Comparison of ENCODE assay signal across 8 cellular contexts in the genomic region with DNA sequence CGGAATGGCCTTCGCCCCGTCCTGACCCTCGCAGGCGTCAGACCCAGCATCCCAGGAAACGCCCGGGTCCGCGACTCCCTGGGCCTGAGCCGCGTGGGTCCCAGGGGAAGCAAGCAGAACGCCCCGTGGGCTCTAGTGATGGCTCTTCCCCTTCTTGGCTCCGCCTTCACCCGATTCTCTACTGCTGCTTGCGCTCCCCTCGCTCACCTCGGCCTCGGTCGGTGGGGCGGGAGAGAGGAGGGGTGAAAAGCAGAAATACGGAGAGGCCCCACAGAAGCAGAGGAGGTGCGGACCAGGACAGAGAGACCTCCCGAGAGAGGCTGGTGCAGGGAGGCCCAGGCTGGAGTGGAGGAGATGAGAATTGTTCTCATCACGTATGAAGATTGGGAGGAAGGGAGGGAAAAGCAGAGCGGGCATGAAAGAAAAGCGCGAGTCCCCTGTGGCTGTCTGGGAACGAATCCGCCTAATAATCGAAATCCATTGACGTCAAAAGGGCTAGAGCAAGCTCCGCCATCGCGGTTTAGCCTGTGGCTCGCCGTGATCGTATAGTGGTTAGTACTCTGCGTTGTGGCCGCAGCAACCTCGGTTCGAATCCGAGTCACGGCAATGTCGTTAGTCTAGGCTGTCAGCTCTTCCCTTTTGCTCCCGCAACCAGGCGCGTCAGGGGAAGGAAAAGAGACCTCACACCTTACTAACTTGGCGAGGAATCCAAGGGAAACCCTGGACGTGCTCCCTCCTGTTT.
A peak's percentile ranks its signal among the peaks of the same experiment; 100 is the strongest.
DNase-seq lines count a peak whose midpoint lies in the region; ATAC-seq and TF ChIP-seq lines count a peak whose summit lies in the region.
"Not testable (repeated sequence)": the region's sequence is repeated elsewhere in the genome, so short reads cannot be mapped to it uniquely, and the experiment has no call there.

No MANE protein-coding gene starts in this region.

- CTCF ChIA-PET in CD8-positive, alpha-beta memory T cell (lab: Charles Lee); T-cell (lab: Charles Lee): not testable (repeated sequence)

- H3K4me3 ChIP-seq in CD8-positive, alpha-beta memory T cell (ENCODE audit: low read length), result peak overlapping the region; percentile 59
- not testable (repeated sequence) for H3K4me3 ChIP-seq in body of pancreas
- peak overlapping the region; percentile 48 to 56 for H3K4me3 ChIP-seq in muscle layer of duodenum (ENCODE audit: low read depth in 1 of 2, low read length in 2 of 2)

- H3K36me3 Mint-ChIP-seq in CD8-positive, alpha-beta memory T cell; T-cell; glutamatergic neuron (ENCODE audit: unreplicated experiment); stimulated activated naive B cell treated with anti-CD40 and anti-IgM and Interleukin-4, amounts not matched to agents 10 μg/mL and 1 μg/mL and 100 μg/mL, for 72 hours: not testable (repeated sequence)

- not testable (repeated sequence) for H3K27me3 ChIP-seq in CD8-positive, alpha-beta memory T cell (ENCODE audit: insufficient read depth, low read length, poor library complexity, severe bottlenecking); body of pancreas; muscle layer of duodenum (ENCODE audit: low read depth, low read length)

- TF ChIP-seq POLR2A in body of pancreas (IDR thresholded peaks at IDR 0.05), result not testable (repeated sequence)

- intact Hi-C loops in body of pancreas (cut with DNase I), result not testable (repeated sequence)

- peaks cover 4 to 16% (median 7%) of the 10 kb centered on the region in 3 donors for H3K4me1 Mint-ChIP-seq in CD8-positive, alpha-beta memory T cell
- H3K4me1 Mint-ChIP-seq in T-cell, result peaks cover 4 to 12% (median 9%) of the 10 kb centered on the region in 3 donors
- not testable (repeated sequence) for H3K4me1 Mint-ChIP-seq in glutamatergic neuron (ENCODE audit: low read depth, unreplicated experiment)
- H3K4me1 Mint-ChIP-seq in stimulated activated naive B cell treated with anti-CD40 and anti-IgM and Interleukin-4, amounts not matched to agents 10 μg/mL and 1 μg/mL and 100 μg/mL, for 72 hours, result peaks cover 4 to 14% of the 10 kb centered on the region in 2 donors

- not testable (repeated sequence) for DNase-seq in CD8-positive, alpha-beta memory T cell; T-cell; glutamatergic neuron; stimulated activated naive B cell treated with anti-CD40 and anti-IgM and Interleukin-4, amounts not matched to agents 10 μg/mL and 1 μg/mL and 100 μg/mL, for 72 hours
- peak in 1 of 4 donors; percentile 40 for DNase-seq in body of pancreas

- H3K27me3 Mint-ChIP-seq in CD8-positive, alpha-beta memory T cell, result peaks cover 14 to 32% of the 10 kb centered on the region in 2 donors
- H3K27me3 Mint-ChIP-seq in T-cell, result peaks cover 21 to 27% of the 10 kb centered on the region in 2 donors
- not testable (repeated sequence) for H3K27me3 Mint-ChIP-seq in glutamatergic neuron (ENCODE audit: unreplicated experiment)
- peaks cover 32 to 35% of the 10 kb centered on the region in 2 donors for H3K27me3 Mint-ChIP-seq in stimulated activated naive B cell treated with anti-CD40 and anti-IgM and Interleukin-4, amounts not matched to agents 10 μg/mL and 1 μg/mL and 100 μg/mL, for 72 hours

- H3K27ac ChIP-seq in CD8-positive, alpha-beta memory T cell (ENCODE audit: low read depth, low read length); body of pancreas; muscle layer of duodenum (ENCODE audit: low read length): not testable (repeated sequence)

- not testable (repeated sequence) for H3K9me3 Mint-ChIP-seq in CD8-positive, alpha-beta memory T cell; T-cell; glutamatergic neuron (ENCODE audit: unreplicated experiment); stimulated activated naive B cell treated with anti-CD40 and anti-IgM and Interleukin-4, amounts not matched to agents 10 μg/mL and 1 μg/mL and 100 μg/mL, for 72 hours

- not testable (repeated sequence) for H3K36me3 ChIP-seq in CD8-positive, alpha-beta memory T cell (ENCODE audit: insufficient read depth, low read length); body of pancreas (replicated peaks in 1 of 2; ENCODE audit: insufficient read depth in 1 of 2, low read depth in 2 of 2); muscle layer of duodenum (ENCODE audit: control insufficient read depth in 1 of 2, insufficient read depth in 2 of 2, low read length in 2 of 2)

- ATAC-seq in GM21526 (IDR thresholded peaks at IDR 0.05; ENCODE audit: low FRiP score, unreplicated experiment) (peak; percentile 70), HG03135 (IDR thresholded peaks at IDR 0.05; ENCODE audit: unreplicated experiment) (peak; percentile 83), T-cell (replicated peaks in 1 of 4) (peak; percentile 92 to 94 (median 94)), body of pancreas (peak; percentile 64)
- peak; percentile 94 to 99 for ATAC-seq in stimulated activated naive B cell treated with anti-CD40 and anti-IgM and Interleukin-4, amounts not matched to agents 10 μg/mL and 1 μg/mL and 100 μg/mL, for 72 hours (replicated peaks)

- not testable (repeated sequence) for TF ChIP-seq CTCF in body of pancreas (IDR thresholded peaks at IDR 0.05); glutamatergic neuron (IDR thresholded peaks at IDR 0.05; ENCODE audit: partially characterized antibody, unreplicated experiment)

- peak overlapping the region in 6 of 7 donors; percentile 86 to 96 (median 90) for H3K4me3 Mint-ChIP-seq in CD8-positive, alpha-beta memory T cell
- H3K4me3 Mint-ChIP-seq in T-cell (peak overlapping the region; percentile 74 to 83 (median 80)), glutamatergic neuron (ENCODE audit: unreplicated experiment) (peak overlapping the region; percentile 86)
- H3K4me3 Mint-ChIP-seq in stimulated activated naive B cell treated with anti-CD40 and anti-IgM and Interleukin-4, amounts not matched to agents 10 μg/mL and 1 μg/mL and 100 μg/mL, for 72 hours, result peak overlapping the region; percentile 79 to 84

- POLR2A ChIA-PET in CD8-positive, alpha-beta memory T cell (lab: Charles Lee); T-cell (lab: Charles Lee): not testable (repeated sequence)

- peaks cover 11% of the 10 kb centered on the region for H3K4me1 ChIP-seq in CD8-positive, alpha-beta memory T cell (ENCODE audit: insufficient read depth, low read length)
- not testable (repeated sequence) for H3K4me1 ChIP-seq in body of pancreas; muscle layer of duodenum (ENCODE audit: control insufficient read depth in 1 of 2, insufficient read depth in 2 of 2, low read length in 2 of 2)

- WGBS in body of pancreas, 2 donors, result 7% methylated on average over 15 of the region's 50 CpGs; no CpG with 5 or more reads in 1 of the 2 donors

- H3K9me3 ChIP-seq in CD8-positive, alpha-beta memory T cell (ENCODE audit: low read length); body of pancreas; muscle layer of duodenum (ENCODE audit: control insufficient read depth in 1 of 2, low read length in 2 of 2): not testable (repeated sequence)

- H3K27ac Mint-ChIP-seq in CD8-positive, alpha-beta memory T cell, result peak overlapping the region in 2 of 8 donors; percentile 83 to 89
- not testable (repeated sequence) for H3K27ac Mint-ChIP-seq in T-cell; glutamatergic neuron (ENCODE audit: unreplicated experiment)
- peak overlapping the region; percentile 84 for H3K27ac Mint-ChIP-seq in stimulated activated naive B cell treated with anti-CD40 and anti-IgM and Interleukin-4, amounts not matched to agents 10 μg/mL and 1 μg/mL and 100 μg/mL, for 72 hours
